20 cellular contexts compared by ENCODE assay signal in genomic region chr6:42616716-42617115, GRCh38. TPM values are rescaled to one million over a fixed set of nuclear protein-coding genes. Genes with fewer than 3 reads are reported as not detected.
DNase-seq lines count a peak whose midpoint lies in the region; TF ChIP-seq lines count a peak whose summit lies in the region.
"Had no signal": no experiment of that assay in that cellular context is flagged by ENCODE, and none has a peak within 500 bp of the region (broad histone marks: within the 10 kb centered on the region; RNA-seq: fewer than 3 reads in every experiment).

No MANE protein-coding gene starts in this region.

- TF ChIP-seq CTCF in fibroblast of lung (conservative IDR thresholded peaks at IDR 0.05 in 1 of 2, IDR thresholded peaks at IDR 0.05 in 1 of 2; ENCODE audit: low read depth in 1 of 2, low read length in 2 of 2) = no peak

- H3K27ac ChIP-seq in fibroblast of lung (ENCODE audit: insufficient read depth, low read length) = no peak overlapping the region
- H3K27ac ChIP-seq: testis, uterus had no signal

- H4K20me1 ChIP-seq in fibroblast of lung (ENCODE audit: control insufficient read depth, extremely low read depth, insufficient read depth, low read length) = no peaks in the 10 kb centered on the region

- H3K9me3 ChIP-seq in fibroblast of lung (ENCODE audit: control insufficient read depth, insufficient read depth, low read depth, low read length) (no peaks in the 10 kb centered on the region), HAP-1 (no peaks in the 10 kb centered on the region)
- H3K9me3 ChIP-seq: mucosa of descending colon, testis, uterus had no signal

- H3K79me2 ChIP-seq in fibroblast of lung (ENCODE audit: control insufficient read depth, insufficient read depth, low read length) = no peaks in the 10 kb centered on the region

- H3K4me3 ChIP-seq in fibroblast of lung (replicated peaks in 1 of 4; ENCODE audit: control extremely low read depth in 1 of 4, insufficient read depth in 1 of 4, low read depth in 3 of 4, low read length in 4 of 4) (no peak overlapping the region), HAP-1 (no peak overlapping the region)
- H3K4me3 ChIP-seq: mucosa of descending colon, testis, uterus had no signal

- no peak overlapping the region for H3K4me2 ChIP-seq in fibroblast of lung (ENCODE audit: extremely low read depth, insufficient read depth, low read length)

- H3K36me3 ChIP-seq in fibroblast of lung (ENCODE audit: control insufficient read depth, insufficient read depth, low read length) (no peaks in the 10 kb centered on the region), HAP-1 (replicated peaks) (peaks cover 11% of the 10 kb centered on the region; the same call in 1 of the 2 replicates)
- H3K36me3 ChIP-seq: uterus had no signal

- H3K4me1 ChIP-seq in fibroblast of lung (ENCODE audit: control insufficient read depth, extremely low read depth, insufficient read depth, low read length) (no peaks in the 10 kb centered on the region), HAP-1 (no peaks in the 10 kb centered on the region)
- H3K4me1 ChIP-seq: testis, uterus had no signal

- H2AFZ ChIP-seq in fibroblast of lung (ENCODE audit: low read length) = no peak overlapping the region

- in situ Hi-C loops in HAP-1 (cut with MboI; ENCODE audit: low sequenced_read_pairs) = no loop called here

- H3K27me3 ChIP-seq in fibroblast of lung (ENCODE audit: control insufficient read depth, insufficient read depth, low read length) = no peaks in the 10 kb centered on the region
- H3K27me3 ChIP-seq in HAP-1 (ENCODE audit: low read depth) = no peaks in the 10 kb centered on the region
- H3K27me3 ChIP-seq: testis, uterus had no signal

- peak; percentile 33 for DNase-seq in stimulated activated CD4-positive, alpha-beta T cell treated with anti-CD3 and anti-CD28 coated beads, Interleukin-1b, Interleukin-23, amount 100 ng/mL, for 48 hours
- DNase-seq in stimulated activated CD4-positive, alpha-beta T cell treated with anti-CD3 and anti-CD28 coated beads, Interleukin-4, amount 100 ng/mL, for 1 hour = no peak
- DNase-seq in RKO (ENCODE audit: low spot score) = peak; percentile 18
- DNase-seq in fibroblast of lung (ENCODE audit: low read depth in 2 of 2) = peak; percentile 3 to 20
- DNase-seq in stromal cell of bone marrow (ENCODE audit: low read depth) = peak; percentile 33
- DNase-seq in HAP-1 (ENCODE audit: low spot score in 2 of 2) = no peak
- no peak for DNase-seq in germinal center (ENCODE audit: low spot score)
- no peak for DNase-seq in SIG-M5 (lab: John Stamatoyannopoulos, UW)
- DNase-seq: activated gamma-delta T cell treated with Interleukin-2 at 50 U/mL for 16 hours; CD4-positive, CD25-positive, alpha-beta regulatory T cell; dermis blood vessel endothelial cell; islet precursor cell; mucosa of descending colon; NCI-H1105; NCI-H446 treated with DMSO at 0.1 percent for 48 hours; nephron progenitor cell; OCI-M1; SHP77; testis; uterus had no signal

- H3K9ac ChIP-seq in fibroblast of lung (ENCODE audit: insufficient read depth, low read length) = no peak overlapping the region

RNA-seq across cellular contexts. Expression of gene UBR2, which starts 52.9 kb away (rescaled TPM):
- 28.5 and 34.7 TPM in 2 replicates for total RNA-seq in fibroblast of lung
- 14.4 and 17.9 TPM in 2 replicates for polyA plus RNA-seq in fibroblast of lung
- 8.5 and 9.7 TPM in 2 replicates for polyA plus RNA-seq in fibroblast of lung (2012)
- 4.0 TPM in 2 replicates for polyA minus RNA-seq in fibroblast of lung (ENCODE audit: low replicate concordance)

Comparison
In these comparisons a context has a peak if more than half of its experiments do, and no peak if none do; other contexts are left out.
1. DNase-seq: peak in stimulated activated CD4-positive, alpha-beta T cell treated with anti-CD3 and anti-CD28 coated beads, Interleukin-1b, Interleukin-23, amount 100 ng/mL, for 48 hours (single experiment), RKO (single experiment), fibroblast of lung (2 of 2) and stromal cell of bone marrow (single experiment); none in stimulated activated CD4-positive, alpha-beta T cell treated with anti-CD3 and anti-CD28 coated beads, Interleukin-4, amount 100 ng/mL, for 1 hour (single experiment), HAP-1 (0 of 2), germinal center (single experiment) and SIG-M5 (single experiment).